1 cellular context compared by ENCODE assay signal in genomic region chr19:52191951-52192350, GRCh38.
TF ChIP-seq lines count a peak whose summit lies in the region.

No MANE protein-coding gene starts in this region.

TF ChIP-seq in A549, 52 proteins besides CTCF, POLR2A, EP300 and RAD21 (continued from another document):
- TF ChIP-seq MAFK (IDR thresholded peaks at IDR 0.05; ENCODE audit: partially characterized antibody), result no peak
- no peak for TF ChIP-seq MAZ (IDR thresholded peaks at IDR 0.05; ENCODE audit: borderline replicate concordance, low read depth, low read length)
- no peak for TF ChIP-seq PBX3 (IDR thresholded peaks at IDR 0.05)
- TF ChIP-seq HOXA7 (CRISPR knock-in tag; IDR thresholded peaks at IDR 0.05), result no peak
- TF ChIP-seq NFE2L2 (conservative IDR thresholded peaks at IDR 0.05; ENCODE audit: low read length), result no peak
